ENCODE assay signal across 19 cellular contexts in genomic region chr2:38384344-38384743, GRCh38. TPM values are rescaled to one million over a fixed set of nuclear protein-coding genes. Genes with fewer than 3 reads are reported as not detected.
DNase-seq lines count a peak whose midpoint lies in the region; ATAC-seq and TF ChIP-seq lines count a peak whose summit lies in the region.
"Had no signal": no experiment of that assay in that cellular context is flagged by ENCODE, and none has a peak within 500 bp of the region (broad histone marks: within the 10 kb centered on the region; RNA-seq: fewer than 3 reads in every experiment).

No MANE protein-coding gene starts in this region.

- no peak overlapping the region for H3K4me3 Mint-ChIP-seq in activated CD4-positive, alpha-beta memory T cell treated with anti-CD3 and anti-CD28 coated beads, Interleukin-2, amount 10 ng/mL, durations not matched to agents 7 days and 5 days
- H3K4me3 Mint-ChIP-seq: CD8-positive, alpha-beta memory T cell had no signal

- intact Hi-C loops in left colon (cut with DNase I, micrococcal nuclease) = no loop called here
- intact Hi-C loops in left lung (cut with DNase I) = no loop called here

- no peaks in the 10 kb centered on the region for H3K9me3 Mint-ChIP-seq in activated CD4-positive, alpha-beta memory T cell treated with anti-CD3 and anti-CD28 coated beads, Interleukin-2, amount 10 ng/mL, durations not matched to agents 7 days and 5 days
- H3K9me3 Mint-ChIP-seq: CD8-positive, alpha-beta memory T cell; IgD-negative memory B cell had no signal

- ATAC-seq in left colon = peak; percentile 76
- ATAC-seq in GM18519 (IDR thresholded peaks at IDR 0.05; ENCODE audit: low FRiP score, unreplicated experiment) = no peak
- no peak for ATAC-seq in left lung

- no peak overlapping the region for H3K27ac ChIP-seq in HEK293 (ENCODE audit: extremely low read depth, low read depth, low read length)
- H3K27ac ChIP-seq in smooth muscle cell (ENCODE audit: low read depth) = peak overlapping the region; percentile 37
- no peak overlapping the region for H3K27ac ChIP-seq in left lung
- H3K27ac ChIP-seq: BLaER1 had no signal

- no peak overlapping the region for H3K4me3 ChIP-seq in HEK293 (ENCODE audit: low read depth, low read length)
- no peak overlapping the region for H3K4me3 ChIP-seq in smooth muscle cell
- no peak overlapping the region for H3K4me3 ChIP-seq in left lung
- H3K4me3 ChIP-seq: BLaER1 had no signal

- no peaks in the 10 kb centered on the region for H3K79me2 ChIP-seq in smooth muscle cell (ENCODE audit: low read depth)

- H3K36me3 ChIP-seq in HEK293 (ENCODE audit: control insufficient read depth in 2 of 2, insufficient read depth in 1 of 2, low read length in 2 of 2) = no peaks in the 10 kb centered on the region
- H3K36me3 ChIP-seq in smooth muscle cell (ENCODE audit: low read depth) = no peaks in the 10 kb centered on the region
- no peaks in the 10 kb centered on the region for H3K36me3 ChIP-seq in left lung
- H3K36me3 ChIP-seq: BLaER1 had no signal

- DNase-seq in SW480 (ENCODE audit: low spot score) = peak; percentile 58
- DNase-seq in left colon = no peak
- no peak for DNase-seq in smooth muscle cell (lab: John Stamatoyannopoulos, UW; ENCODE audit: unreplicated experiment)
- DNase-seq in left lung = no peak
- no peak for DNase-seq in activated CD4-positive, alpha-beta memory T cell treated with anti-CD3 and anti-CD28 coated beads, Interleukin-2, amount 10 ng/mL, durations not matched to agents 7 days and 5 days
- no peak for DNase-seq in DMS 273 (lab: John Stamatoyannopoulos, UW; ENCODE audit: unreplicated experiment)
- DNase-seq: CD8-positive, alpha-beta memory T cell; H7; Karpas-422; MM.1S; NCI-H1092 treated with DMSO at 0.1 percent for 48 hours; NCI-H146; NCI-H2081; NCI-H510A treated with DMSO at 0.1 percent for 48 hours; NCI-H774 had no signal

- H3K4me1 Mint-ChIP-seq in activated CD4-positive, alpha-beta memory T cell treated with anti-CD3 and anti-CD28 coated beads, Interleukin-2, amount 10 ng/mL, durations not matched to agents 7 days and 5 days = peaks cover 40% of the 10 kb centered on the region

- H3K9ac ChIP-seq in smooth muscle cell (ENCODE audit: low read depth) = no peak overlapping the region
- H3K9ac ChIP-seq: BLaER1 had no signal

- peak overlapping the region; percentile 45 for H3K4me2 ChIP-seq in smooth muscle cell
- H3K4me2 ChIP-seq: BLaER1 had no signal

- POLR2A ChIA-PET in HEK293 (lab: Yijun Ruan, JAX) = no interaction called here
- POLR2A ChIA-PET in activated CD4-positive, alpha-beta memory T cell treated with anti-CD3 and anti-CD28 coated beads, Interleukin-2, amount 10 ng/mL, durations not matched to agents 7 days and 5 days (lab: Charles Lee) = interaction anchor here (1.3 kb wide), 1 partner anchor 8 kb away, joined by 3 read pairs; no protein-coding TSS in a partner anchor

- H3K27me3 ChIP-seq in smooth muscle cell (ENCODE audit: low read depth) = no peaks in the 10 kb centered on the region
- no peaks in the 10 kb centered on the region for H3K27me3 ChIP-seq in left lung
- H3K27me3 ChIP-seq: BLaER1 had no signal

- no peaks in the 10 kb centered on the region for H3K9me3 ChIP-seq in HEK293 (ENCODE audit: control insufficient read depth, insufficient read depth, low read depth, low read length)
- H3K9me3 ChIP-seq in smooth muscle cell (replicated peaks; ENCODE audit: low read depth) = no peaks in the 10 kb centered on the region
- H3K9me3 ChIP-seq in left lung = no peaks in the 10 kb centered on the region
- H3K9me3 ChIP-seq: BLaER1 had no signal

- H3K36me3 Mint-ChIP-seq in activated CD4-positive, alpha-beta memory T cell treated with anti-CD3 and anti-CD28 coated beads, Interleukin-2, amount 10 ng/mL, durations not matched to agents 7 days and 5 days (ENCODE audit: low read depth) = no peaks in the 10 kb centered on the region
- H3K36me3 Mint-ChIP-seq: CD8-positive, alpha-beta memory T cell; IgD-negative memory B cell had no signal

- no peak for TF ChIP-seq CTCF in HEK293 (tag by site-specific recombination; IDR thresholded peaks at IDR 0.05)
- no peak for TF ChIP-seq CTCF in smooth muscle cell (IDR thresholded peaks at IDR 0.05; ENCODE audit: borderline replicate concordance, insufficient read depth, poor library complexity, severe bottlenecking)
- TF ChIP-seq CTCF in left lung (IDR thresholded peaks at IDR 0.05) = no peak

- H2AFZ ChIP-seq in smooth muscle cell (ENCODE audit: low read depth) = no peak overlapping the region

- H4K20me1 ChIP-seq in smooth muscle cell (ENCODE audit: low read depth) = no peaks in the 10 kb centered on the region
- H4K20me1 ChIP-seq: BLaER1 had no signal

- peaks cover 1% of the 10 kb centered on the region for H3K27me3 Mint-ChIP-seq in activated CD4-positive, alpha-beta memory T cell treated with anti-CD3 and anti-CD28 coated beads, Interleukin-2, amount 10 ng/mL, durations not matched to agents 7 days and 5 days

- peaks cover 5% of the 10 kb centered on the region for H3F3A ChIP-seq in smooth muscle cell (ENCODE audit: low read depth)

- WGBS in smooth muscle cell (ENCODE audit: low lambda C conversion rate) = 55% methylated on average over 3 of the region's 3 CpGs

- H3K27ac Mint-ChIP-seq in activated CD4-positive, alpha-beta memory T cell treated with anti-CD3 and anti-CD28 coated beads, Interleukin-2, amount 10 ng/mL, durations not matched to agents 7 days and 5 days = no peak overlapping the region
- H3K27ac Mint-ChIP-seq: CD8-positive, alpha-beta memory T cell; IgD-negative memory B cell had no signal

- H3K4me1 ChIP-seq in HEK293 (ENCODE audit: control insufficient read depth, insufficient read depth, low read length) = peaks cover 7% of the 10 kb centered on the region
- H3K4me1 ChIP-seq in smooth muscle cell (ENCODE audit: low read depth) = no peaks in the 10 kb centered on the region
- peaks cover 0 to 15% of the 10 kb centered on the region in 2 donors for H3K4me1 ChIP-seq in left lung

- CTCF ChIA-PET in HEK293 (lab: Yijun Ruan, JAX) = interaction anchor here (0.6 to 1.5 kb wide), 4 partner anchors 9 to 397 kb away, joined by 3 to 6 read pairs (median 3); no protein-coding TSS in a partner anchor
- CTCF ChIA-PET in activated CD4-positive, alpha-beta memory T cell treated with anti-CD3 and anti-CD28 coated beads, Interleukin-2, amount 10 ng/mL, durations not matched to agents 7 days and 5 days (lab: Charles Lee) = no interaction called here

TF ChIP-seq in HEK293, 187 proteins besides CTCF, POLR2A, EP300 and RAD21:
- no peak for TF ChIP-seq ZNF10 (tag by site-specific recombination; IDR thresholded peaks at IDR 0.05)
- TF ChIP-seq OSR2 (tag by site-specific recombination; IDR thresholded peaks at IDR 0.05) = peak; percentile 22; the same call in 1 of the 2 replicates
- TF ChIP-seq ZSCAN5A (tag by site-specific recombination; IDR thresholded peaks at IDR 0.05) = no peak
- no peak for TF ChIP-seq ZNF26 (tag by site-specific recombination; IDR thresholded peaks at IDR 0.05)
- TF ChIP-seq PRDM6 (tag by site-specific recombination; IDR thresholded peaks at IDR 0.05) = peak; percentile 51

RNA-seq across cellular contexts. Expression of gene ATL2, which starts 7.3 kb away (rescaled TPM):
- total RNA-seq in left colon (10 to 100 TPM; 57.6 to 58.0 TPM), smooth muscle cell (56.7 and 62.2 TPM in 2 replicates), left lung (10 to 100 TPM; 42.2 to 51.9 TPM)
- polyA plus RNA-seq in smooth muscle cell = 17.5 and 19.9 TPM in 2 replicates
- 10 to 100 TPM; 47.9 to 51.9 TPM for total RNA-seq in activated CD4-positive, alpha-beta memory T cell treated with anti-CD3 and anti-CD28 coated beads, Interleukin-2, amount 10 ng/mL, durations not matched to agents 7 days and 5 days
